ENCODE assay signal across 22 cellular contexts in genomic region chr2:240151477-240152031, GRCh38. TPM values are rescaled to one million over a fixed set of nuclear protein-coding genes. Genes with fewer than 3 reads are reported as not detected.
A peak's percentile ranks its signal among the peaks of the same experiment; 100 is the strongest.
DNase-seq lines count a peak whose midpoint lies in the region; ATAC-seq and TF ChIP-seq lines count a peak whose summit lies in the region.
"Had no signal": no experiment of that assay in that cellular context is flagged by ENCODE, and none has a peak within 500 bp of the region (broad histone marks: within the 10 kb centered on the region; RNA-seq: fewer than 3 reads in every experiment).

No MANE protein-coding gene starts in this region.

- H3K36me3 ChIP-seq in heart left ventricle (no peaks in the 10 kb centered on the region), neuronal stem cell (replicated peaks in 1 of 2; ENCODE audit: control insufficient read depth in 2 of 2, insufficient read depth in 2 of 2, low read length in 2 of 2) (peaks cover 0 to 3% of the 10 kb centered on the region in 2 donors)
- H3K36me3 ChIP-seq: BLaER1 had no signal

- DNase-seq in ELF-1 (ENCODE audit: low read depth, low spot score): peak; percentile 33
- DNase-seq in heart left ventricle: peak in 2 of 5 donors; percentile 53 to 54
- no peak for DNase-seq in neuronal stem cell (ENCODE audit: low spot score)
- no peak for DNase-seq in SHP77 treated with DMSO at 0.1 percent for 48 hours (lab: John Stamatoyannopoulos, UW)
- no peak for DNase-seq in retina
- DNase-seq: DMS53, EL, NCI-H1436, NCI-H1930, NCI-H345, NCI-H524 treated with DMSO at 0.1 percent for 48 hours, PC-9 had no signal

- no peaks in the 10 kb centered on the region for H3K9me3 ChIP-seq in heart left ventricle
- peaks cover 0 to 1% of the 10 kb centered on the region in 2 donors for H3K9me3 ChIP-seq in neuronal stem cell (replicated peaks in 1 of 2; ENCODE audit: control insufficient read depth in 2 of 2, insufficient read depth in 1 of 2, low read depth in 1 of 2, low read length in 2 of 2)
- H3K9me3 ChIP-seq: BLaER1 had no signal

- H3K27me3 ChIP-seq in heart left ventricle: peaks cover 0 to 32% (median 0%) of the 10 kb centered on the region in 9 donors
- H3K27me3 ChIP-seq in neuronal stem cell (ENCODE audit: control insufficient read depth in 3 of 3, insufficient read depth in 3 of 3, low read depth in 1 of 3, low read length in 3 of 3): peaks cover 0 to 31% (median 3%) of the 10 kb centered on the region in 3 experiments
- H3K27me3 ChIP-seq: BLaER1 had no signal

- no peak overlapping the region for H3K4me2 ChIP-seq in neuronal stem cell (ENCODE audit: insufficient read depth, low read length, poor library complexity, severe bottlenecking)
- H3K4me2 ChIP-seq: A549, BLaER1, PC-9 had no signal

- H3K79me1 ChIP-seq in neuronal stem cell (ENCODE audit: low read depth, low read length): no peaks in the 10 kb centered on the region

- 47 to 53% (median 50%) methylated on average over 15 of the region's 15 CpGs for WGBS in heart left ventricle, 4 donors
- WGBS in neuronal stem cell (ENCODE audit: extremely low coverage in 2 of 2, insufficient read length in 2 of 2, insufficient replicate concordance in 1 of 2), 2 donors: no CpG with 5 or more reads among the region's 15 CpGs

- H3K27ac ChIP-seq in VCaP (no peak overlapping the region), heart left ventricle (no peak overlapping the region), neuronal stem cell (replicated peaks; ENCODE audit: low read length) (no peak overlapping the region)
- H3K27ac ChIP-seq: A549, BLaER1, PC-9, RWPE1 had no signal

- peak overlapping the region; percentile 52 for H2BK15ac ChIP-seq in neuronal stem cell (ENCODE audit: low read length)

- no peak overlapping the region for H2BK5ac ChIP-seq in neuronal stem cell (ENCODE audit: low read length)

- H3K18ac ChIP-seq in neuronal stem cell (ENCODE audit: low read length): no peak overlapping the region

- H2AFZ ChIP-seq in neuronal stem cell (ENCODE audit: low read length): no peak overlapping the region
- H2AFZ ChIP-seq: PC-9 had no signal

- ATAC-seq in heart left ventricle (peak; percentile 60 to 81 (median 71)), HG03354 (IDR thresholded peaks at IDR 0.05; ENCODE audit: poor library complexity, severe bottlenecking, unreplicated experiment) (no peak)

- H4K91ac ChIP-seq in neuronal stem cell (ENCODE audit: low read depth, low read length, poor library complexity): peak overlapping the region; percentile 0

- H3K14ac ChIP-seq in neuronal stem cell (ENCODE audit: low read length): no peak overlapping the region

- 0 out of 2 replicates have a peak, but pooled peaks have one; percentile 10 for TF ChIP-seq CTCF in VCaP (conservative IDR thresholded peaks at IDR 0.05)
- TF ChIP-seq CTCF in heart left ventricle (IDR thresholded peaks at IDR 0.05): no peak

- no peak for TF ChIP-seq POLR2A in heart left ventricle (IDR thresholded peaks at IDR 0.05)

- no peak overlapping the region for H3K4ac ChIP-seq in neuronal stem cell (ENCODE audit: low read length)

- H2BK12ac ChIP-seq in neuronal stem cell (ENCODE audit: low read length): peak overlapping the region; percentile 77

- H3K9ac ChIP-seq in neuronal stem cell (ENCODE audit: low read depth, low read length, poor library complexity): no peak overlapping the region
- H3K9ac ChIP-seq: BLaER1 had no signal

- intact Hi-C loops in heart left ventricle (cut with DNase I): loop anchor here in 2 of 10 donors (5.0 kb wide), 1 partner anchor 286 kb away; the partner anchor contains the start of gene GPC1 (in 2 of the 2)

- H3K4me3 ChIP-seq in heart left ventricle (no peak overlapping the region), neuronal stem cell (ENCODE audit: low read length in 2 of 2) (no peak overlapping the region)
- H3K4me3 ChIP-seq: A549, BLaER1, PC-9 had no signal

- H3K23ac ChIP-seq in neuronal stem cell (ENCODE audit: low read depth, low read length, poor library complexity): no peak overlapping the region

- peak overlapping the region; percentile 2 for H2AK5ac ChIP-seq in neuronal stem cell (ENCODE audit: low read depth, low read length)

- no peaks in the 10 kb centered on the region for H3K4me1 ChIP-seq in heart left ventricle
- H3K4me1 ChIP-seq in neuronal stem cell (ENCODE audit: control insufficient read depth in 2 of 2, insufficient read depth in 1 of 2, low read depth in 1 of 2, low read length in 2 of 2): peaks cover 0 to 23% of the 10 kb centered on the region in 2 donors
- H3K4me1 ChIP-seq: A549, BLaER1 had no signal

- H4K8ac ChIP-seq in neuronal stem cell (ENCODE audit: low read depth, low read length): no peak overlapping the region

- no peak overlapping the region for H2BK120ac ChIP-seq in neuronal stem cell (ENCODE audit: low read depth, low read length)

RNA-seq across cellular contexts. Expression of gene OTOS, which starts 11.1 kb away (rescaled TPM):
- 1 to 10 TPM in 1 of 9 donors, not detected in 8; 1.1 TPM for total RNA-seq in heart left ventricle
- not detected for polyA plus RNA-seq in heart left ventricle
- polyA plus RNA-seq in neuronal stem cell (2013, experiment 1 of 2): 0.08 TPM
- not detected for polyA plus RNA-seq in neuronal stem cell (2013, experiment 2 of 2)
- total RNA-seq: CD8-positive, alpha-beta memory T cell; H4; HT-29; MCF 10A; PC-9; SK-MEL-5 had no signal
- polyA plus RNA-seq: A549; CD8-positive, alpha-beta memory T cell had no signal

RNA-seq across cellular contexts. Expression of gene COPS9, which starts 15.4 kb away (rescaled TPM):
- 100 to 1,000 TPM; 130 to 262 (median 166) TPM for total RNA-seq in heart left ventricle
- 100 to 1,000 TPM; 259 to 664 TPM for polyA plus RNA-seq in heart left ventricle
- 234 TPM for polyA plus RNA-seq in neuronal stem cell (2013, experiment 1 of 2)
- polyA plus RNA-seq in neuronal stem cell (2013, experiment 2 of 2): 225 TPM
